Comparison of ENCODE assay signal across 17 cellular contexts in the genomic region with DNA sequence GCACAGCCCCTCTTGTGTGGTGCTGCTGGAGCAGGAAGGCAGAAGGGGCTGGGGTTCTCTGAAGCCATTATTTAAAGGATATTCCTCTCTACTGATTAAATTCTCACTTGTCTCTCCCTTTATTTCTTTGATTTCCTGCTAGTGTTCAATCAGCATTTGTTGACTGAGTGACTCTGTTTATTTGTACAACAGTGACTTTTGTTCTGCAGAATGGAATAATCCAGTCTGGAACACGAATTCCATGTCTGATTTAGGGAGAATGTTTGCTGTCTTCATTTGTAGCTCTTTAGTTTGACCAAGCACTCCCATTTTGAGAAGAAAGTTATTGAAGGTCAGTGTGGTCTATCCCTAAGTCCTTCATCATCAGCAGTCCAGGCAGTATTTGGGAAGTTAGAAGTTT.
A peak's percentile ranks its signal among the peaks of the same experiment; 100 is the strongest.
DNase-seq lines count a peak whose midpoint lies in the region; ATAC-seq and TF ChIP-seq lines count a peak whose summit lies in the region.
"Had no signal": no experiment of that assay in that cellular context is flagged by ENCODE, and none has a peak within 500 bp of the region (broad histone marks: within the 10 kb centered on the region; RNA-seq: fewer than 3 reads in every experiment).

No MANE protein-coding gene starts in this region.

- WGBS in stomach, 5 donors = 10 to 53% (median 29%) methylated on average over 1 of the region's 1 CpG

- H3K9me3 Mint-ChIP-seq in memory B cell = no peaks in the 10 kb centered on the region
- H3K9me3 Mint-ChIP-seq: H9 had no signal

- H3K4me1 ChIP-seq in stomach = peaks cover 33 to 93% (median 62%) of the 10 kb centered on the region in 4 donors

- no peak overlapping the region for H3K4me3 Mint-ChIP-seq in memory B cell
- H3K4me3 Mint-ChIP-seq: H9 had no signal

- no peak for TF ChIP-seq EP300 in stomach (IDR thresholded peaks at IDR 0.05)

- peaks cover 69% of the 10 kb centered on the region for H3K4me1 Mint-ChIP-seq in memory B cell

- DNase-seq in NCI-H748 (lab: John Stamatoyannopoulos, UW; ENCODE audit: unreplicated experiment) = peak; percentile 49
- DNase-seq in NCI-H748 treated with DMSO at 0.1 percent for 48 hours (lab: John Stamatoyannopoulos, UW) = no peak
- DNase-seq in memory B cell (ENCODE audit: low spot score in 2 of 2) = no peak
- no peak for DNase-seq in stomach
- DNase-seq in NK-92 (lab: John Stamatoyannopoulos, UW; ENCODE audit: unreplicated experiment) = no peak
- DNase-seq in glomerular visceral epithelial cell (ENCODE audit: extremely low spot score) = no peak
- DNase-seq in NOMO-1 treated with DMSO at 0.1 percent for 48 hours (lab: John Stamatoyannopoulos, UW; ENCODE audit: unreplicated experiment) = no peak
- DNase-seq: COR-L47; DMS79; H9; KG1; NCI-H1092; NCI-H446 treated with DMSO at 0.1 percent for 48 hours; NK-92 treated with Interleukin-12 subunit alpha and Interleukin-12 subunit beta, amount 100 ng/mL, for 24 hours had no signal

- no peak for TF ChIP-seq POLR2A in stomach (IDR thresholded peaks at IDR 0.05)

- no peaks in the 10 kb centered on the region for H3K9me3 ChIP-seq in stomach

- no peaks in the 10 kb centered on the region for H3K36me3 ChIP-seq in stomach

- H3K27ac ChIP-seq in VCaP = peak overlapping the region; percentile 47
- peak overlapping the region; percentile 42 to 85 (median 74) for H3K27ac ChIP-seq in stomach

- peaks cover 22% of the 10 kb centered on the region for H3K36me3 Mint-ChIP-seq in memory B cell
- H3K36me3 Mint-ChIP-seq: CD14-positive monocyte had no signal

- H3K27me3 Mint-ChIP-seq in memory B cell = no peaks in the 10 kb centered on the region

- H3K4me3 ChIP-seq in stomach = no peak overlapping the region
- H3K4me3 ChIP-seq: GM12878 had no signal

- no peak for TF ChIP-seq CTCF in VCaP (conservative IDR thresholded peaks at IDR 0.05)
- no peak for TF ChIP-seq CTCF in stomach (IDR thresholded peaks at IDR 0.05)

- no peak for ATAC-seq in memory B cell (ENCODE audit: low read depth)
- ATAC-seq: GM12878 had no signal

- intact Hi-C loops in stomach (cut with DNase I; ENCODE audit: low total_unique reads) = no loop called here

- H3K27me3 ChIP-seq in stomach = no peaks in the 10 kb centered on the region

- peak overlapping the region; percentile 66 for H3K27ac Mint-ChIP-seq in memory B cell
- H3K27ac Mint-ChIP-seq: CD14-positive monocyte, H9 had no signal
